14 cellular contexts compared by ENCODE assay signal in the genomic region with DNA sequence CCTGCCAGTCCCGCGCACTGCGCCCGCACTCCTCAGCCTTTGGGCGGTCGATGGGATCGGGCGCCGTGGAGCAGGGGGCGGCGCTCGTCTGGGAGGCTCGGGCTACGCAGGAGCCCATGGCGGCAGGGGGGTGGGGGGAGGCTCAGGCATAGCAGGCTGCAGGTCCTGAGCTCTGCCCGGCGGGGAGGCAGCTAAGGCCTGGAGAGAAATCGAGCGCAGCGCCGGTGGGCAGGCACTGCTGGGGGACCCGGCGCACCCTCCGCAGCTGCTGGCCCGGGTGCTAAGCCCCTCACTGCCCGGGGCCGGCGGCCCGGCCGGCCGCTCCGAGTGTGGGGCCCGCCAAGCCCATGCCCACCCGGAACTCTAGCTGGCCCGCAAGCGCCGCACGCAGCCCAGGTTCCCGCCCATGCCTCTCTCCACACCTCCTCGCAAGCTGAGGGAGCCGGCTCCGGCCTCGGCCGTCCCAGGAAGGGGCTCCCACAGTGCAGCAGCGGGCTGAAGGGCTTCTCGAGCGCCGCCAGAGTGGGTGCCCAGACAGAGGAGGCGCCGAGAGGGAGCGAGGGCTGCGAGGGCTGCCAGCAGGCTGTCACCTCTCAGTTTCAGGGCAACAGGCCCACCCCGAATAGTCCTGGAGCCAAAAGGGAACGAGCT.
DNase-seq lines count a peak whose midpoint lies in the region; ATAC-seq and TF ChIP-seq lines count a peak whose summit lies in the region.
"Had no signal": no experiment of that assay in that cellular context is flagged by ENCODE, and none has a peak within 500 bp of the region (broad histone marks: within the 10 kb centered on the region; RNA-seq: fewer than 3 reads in every experiment).

No MANE protein-coding gene starts in this region.

- H3K9ac ChIP-seq in HUES6 (ENCODE audit: low read length) = peak overlapping the region; percentile 37

- H3K27me3 ChIP-seq in Caco-2 (replicated peaks; ENCODE audit: control insufficient read depth, insufficient read depth, low read length) (no peaks in the 10 kb centered on the region), HUES6 (ENCODE audit: control insufficient read depth, insufficient read depth, low read length) (peaks cover 5% of the 10 kb centered on the region; the same call in 1 of the 2 replicates)
- H3K27me3 ChIP-seq: transverse colon had no signal

- ATAC-seq in omental fat pad (ENCODE audit: low FRiP score) = peak; percentile 5
- ATAC-seq in GM19328 (IDR thresholded peaks at IDR 0.05; ENCODE audit: unreplicated experiment) = no peak
- no peak for ATAC-seq in activated CD8-positive, alpha-beta T cell treated with anti-CD3 and anti-CD28 coated beads for 36 hours

- H3K36me3 Mint-ChIP-seq in Caco-2 (ENCODE audit: insufficient read depth, unreplicated experiment) = peaks cover 28% of the 10 kb centered on the region
- H3K36me3 Mint-ChIP-seq in activated CD8-positive, alpha-beta T cell treated with anti-CD3 and anti-CD28 coated beads for 36 hours (ENCODE audit: low read depth) = peaks cover 3% of the 10 kb centered on the region
- H3K36me3 Mint-ChIP-seq: naive B cell had no signal

- no peaks in the 10 kb centered on the region for H3K4me1 Mint-ChIP-seq in Caco-2 (ENCODE audit: low read depth, unreplicated experiment)
- H3K4me1 Mint-ChIP-seq in activated CD8-positive, alpha-beta T cell treated with anti-CD3 and anti-CD28 coated beads for 36 hours (ENCODE audit: low read depth) = peaks cover 18% of the 10 kb centered on the region
- H3K4me1 Mint-ChIP-seq: naive B cell had no signal

- DNase-seq in Caco-2 = peak; percentile 72 to 74
- no peak for DNase-seq in epithelial cell of esophagus (ENCODE audit: low read depth)
- DNase-seq in omental fat pad (ENCODE audit: low spot score) = no peak
- DNase-seq in stimulated activated CD4-positive, alpha-beta T cell treated with anti-CD3 and anti-CD28 coated beads, Interleukin-4, amount 100 ng/mL, for 24 hours = no peak
- DNase-seq in dedifferentiated amniotic fluid mesenchymal stem cell (ENCODE audit: extremely low spot score) = no peak
- no peak for DNase-seq in activated CD8-positive, alpha-beta T cell treated with anti-CD3 and anti-CD28 coated beads for 36 hours
- DNase-seq: naive B cell, NCI-H1048, NCI-H526, SHP77 treated with DMSO at 0.1 percent for 48 hours, transverse colon had no signal

- intact Hi-C loops in Caco-2 (cut with micrococcal nuclease; ENCODE audit: unreplicated experiment) = loop anchor here (2.0 kb wide), 1 partner anchor 106 kb away; no protein-coding TSS in a partner anchor
- intact Hi-C loops in activated CD8-positive, alpha-beta T cell treated with anti-CD3 and anti-CD28 coated beads for 36 hours (cut with micrococcal nuclease) = no loop called here

- CTCF ChIA-PET in Caco-2 (lab: Charles Lee) = interaction anchor here (0.6 to 3.4 kb wide), 9 partner anchors 10 to 157 kb away, joined by 3 to 18 read pairs (median 5); no protein-coding TSS in a partner anchor
- CTCF ChIA-PET in activated CD8-positive, alpha-beta T cell treated with anti-CD3 and anti-CD28 coated beads for 36 hours (lab: Charles Lee) = interaction anchor here (1.1 to 1.3 kb wide), 2 partner anchors 107 to 117 kb away, joined by 3 read pairs; a partner anchor contains a TSS

- BruUV-seq in Caco-2 (replicated peaks; lab: Mats Ljungman, UMichigan) = no TSS peak

- no peak for TF ChIP-seq CTCF in Caco-2 (IDR thresholded peaks at IDR 0.05; ENCODE audit: insufficient read depth in 1 of 2, low read depth in 1 of 2, low read length in 1 of 2, severe bottlenecking in 1 of 2, unreplicated experiment in 1 of 2)
- TF ChIP-seq CTCF in epithelial cell of esophagus (IDR thresholded peaks at IDR 0.05; ENCODE audit: insufficient read depth, low read depth, low read length, missing control alignments) = no peak
- no peak for TF ChIP-seq CTCF in omental fat pad (IDR thresholded peaks at IDR 0.05)
- no peak for TF ChIP-seq CTCF in activated CD8-positive, alpha-beta T cell treated with anti-CD3 and anti-CD28 coated beads for 36 hours (IDR thresholded peaks at IDR 0.05)

- peak overlapping the region; percentile 86 for H3K27ac Mint-ChIP-seq in Caco-2 (ENCODE audit: unreplicated experiment)
- no peak overlapping the region for H3K27ac Mint-ChIP-seq in activated CD8-positive, alpha-beta T cell treated with anti-CD3 and anti-CD28 coated beads for 36 hours
- H3K27ac Mint-ChIP-seq: naive B cell had no signal

- H3K36me3 ChIP-seq in Caco-2 (ENCODE audit: control insufficient read depth, insufficient read depth, low read length) (no peaks in the 10 kb centered on the region), HUES6 (ENCODE audit: control insufficient read depth, insufficient read depth, low read length) (no peaks in the 10 kb centered on the region)
- H3K36me3 ChIP-seq: transverse colon had no signal

- no peak overlapping the region for H3K27ac ChIP-seq in HUES6 (ENCODE audit: low read depth, low read length)
- H3K27ac ChIP-seq: transverse colon, VCaP had no signal

- POLR2A ChIA-PET in Caco-2 (lab: Charles Lee) = interaction anchor here (0.7 to 2.6 kb wide), 7 partner anchors 10 to 214 kb away, joined by 3 to 53 read pairs (median 5); a partner anchor contains a TSS
- POLR2A ChIA-PET in activated CD8-positive, alpha-beta T cell treated with anti-CD3 and anti-CD28 coated beads for 36 hours (lab: Charles Lee) = interaction anchor here (1.1 to 3.5 kb wide), 2 partner anchors 106 to 171 kb away, joined by 5 to 16 read pairs; a partner anchor contains a TSS

- peak overlapping the region; percentile 83 for H3K4me3 Mint-ChIP-seq in Caco-2 (ENCODE audit: unreplicated experiment)
- no peak overlapping the region for H3K4me3 Mint-ChIP-seq in activated CD8-positive, alpha-beta T cell treated with anti-CD3 and anti-CD28 coated beads for 36 hours

- H3K27me3 Mint-ChIP-seq in Caco-2 (ENCODE audit: insufficient read depth, unreplicated experiment) = no peaks in the 10 kb centered on the region
- H3K27me3 Mint-ChIP-seq in activated CD8-positive, alpha-beta T cell treated with anti-CD3 and anti-CD28 coated beads for 36 hours = no peaks in the 10 kb centered on the region
- H3K27me3 Mint-ChIP-seq: naive B cell had no signal

- H3K4me1 ChIP-seq in Caco-2 = 0 out of 2 replicates have a peak, but pooled peaks cover 6% of the 10 kb centered on the region
- no peaks in the 10 kb centered on the region for H3K4me1 ChIP-seq in HUES6 (ENCODE audit: control insufficient read depth, insufficient read depth, low read length)
- H3K4me1 ChIP-seq: transverse colon had no signal

- H3K9me3 ChIP-seq in Caco-2 (peaks cover 7% of the 10 kb centered on the region), HUES6 (ENCODE audit: control insufficient read depth, insufficient read depth, low read depth, low read length) (peaks cover 6% of the 10 kb centered on the region; the same call in 1 of the 2 replicates)
- H3K9me3 ChIP-seq: transverse colon had no signal

- H3K9me3 Mint-ChIP-seq in Caco-2 (ENCODE audit: unreplicated experiment) = no peaks in the 10 kb centered on the region
- H3K9me3 Mint-ChIP-seq in activated CD8-positive, alpha-beta T cell treated with anti-CD3 and anti-CD28 coated beads for 36 hours = peaks cover 4% of the 10 kb centered on the region

- peak overlapping the region; percentile 53 for H3K4me3 ChIP-seq in Caco-2 (ENCODE audit: low read depth, low read length)
- H3K4me3 ChIP-seq in HUES6 (ENCODE audit: low read depth, low read length) = peak overlapping the region; percentile 53
- H3K4me3 ChIP-seq in epithelial cell of esophagus (ENCODE audit: low read length) = peak overlapping the region; percentile 23

Comparison
In these comparisons a context has a peak if more than half of its experiments do, and no peak if none do; other contexts are left out.
1. DNase-seq: peak in Caco-2 (2 of 2); none in epithelial cell of esophagus (single experiment), omental fat pad (single experiment), stimulated activated CD4-positive, alpha-beta T cell treated with anti-CD3 and anti-CD28 coated beads, Interleukin-4, amount 100 ng/mL, for 24 hours (single experiment), dedifferentiated amniotic fluid mesenchymal stem cell (single experiment) and activated CD8-positive, alpha-beta T cell treated with anti-CD3 and anti-CD28 coated beads for 36 hours (single experiment).
2. Peak in every context shown above with its lines, with median percentiles within 50 percentile points of each other: H3K4me3 ChIP-seq.